Comparison of ENCODE assay signal across 9 cellular contexts in genomic region chr2:36459725-36460137, GRCh38.
DNase-seq lines count a peak whose midpoint lies in the region; ATAC-seq, FAIRE-seq and TF ChIP-seq lines count a peak whose summit lies in the region.
"Had no signal": no experiment of that assay in that cellular context is flagged by ENCODE, and none has a peak within 500 bp of the region (broad histone marks: within the 10 kb centered on the region; RNA-seq: fewer than 3 reads in every experiment).

No MANE protein-coding gene starts in this region.

- H3K4me2 ChIP-seq in keratinocyte (ENCODE audit: control insufficient read depth, extremely low read depth, insufficient read depth, low read depth, low read length) = no peak overlapping the region

- peaks cover 4% of the 10 kb centered on the region for H3K36me3 Mint-ChIP-seq in activated CD8-positive, alpha-beta T cell treated with anti-CD3 and anti-CD28 coated beads for 36 hours (ENCODE audit: low read depth)

- no peak overlapping the region for H3K27ac Mint-ChIP-seq in activated CD8-positive, alpha-beta T cell treated with anti-CD3 and anti-CD28 coated beads for 36 hours

- H3K9me3 Mint-ChIP-seq in activated CD8-positive, alpha-beta T cell treated with anti-CD3 and anti-CD28 coated beads for 36 hours = no peaks in the 10 kb centered on the region

- no peaks in the 10 kb centered on the region for H3K4me1 Mint-ChIP-seq in activated CD8-positive, alpha-beta T cell treated with anti-CD3 and anti-CD28 coated beads for 36 hours (ENCODE audit: low read depth)

- H3K27me3 ChIP-seq in adipocyte (replicated peaks; ENCODE audit: control insufficient read depth, insufficient read depth, low read length) (no peaks in the 10 kb centered on the region), keratinocyte (ENCODE audit: control insufficient read depth, extremely low read depth, insufficient read depth, low read length) (no peaks in the 10 kb centered on the region)

- DNase-seq in Ammon's horn (ENCODE audit: low spot score) (peak; percentile 29), LoVo (ENCODE audit: low spot score) (peak; percentile 57), adipocyte (ENCODE audit: low read depth) (peak; percentile 36), keratinocyte (ENCODE audit: low read depth, low spot score) (no peak)
- DNase-seq in activated CD8-positive, alpha-beta T cell treated with anti-CD3 and anti-CD28 coated beads for 36 hours = no peak

- H2AFZ ChIP-seq in keratinocyte (ENCODE audit: control insufficient read depth, low read length) = no peak overlapping the region

- H3K4me3 ChIP-seq in adipocyte (ENCODE audit: low read length) (no peak overlapping the region), keratinocyte (ENCODE audit: control insufficient read depth in 2 of 3, extremely low read depth in 1 of 3, insufficient read depth in 2 of 3, low read depth in 1 of 3, low read length in 3 of 3) (no peak overlapping the region)

- dilution Hi-C loops in keratinocyte (cut with MboI; ENCODE audit: extremely low pct_ligation_motif_present, low sequenced_read_pairs) = no loop called here

- peak; percentile 26 for FAIRE-seq in keratinocyte (lab: Jason Lieb, UNC)
- FAIRE-seq: GM18507 had no signal

- peaks cover 57% of the 10 kb centered on the region for H3K79me2 ChIP-seq in keratinocyte (ENCODE audit: control insufficient read depth, insufficient read depth, low read length)

- CTCF ChIA-PET in activated CD8-positive, alpha-beta T cell treated with anti-CD3 and anti-CD28 coated beads for 36 hours (lab: Charles Lee) = interaction anchor here (0.9 kb wide), 1 partner anchor 10 kb away, joined by 3 read pairs; no protein-coding TSS in a partner anchor

- H3K9me1 ChIP-seq in keratinocyte (ENCODE audit: control insufficient read depth, extremely low read depth, insufficient read depth, low read length) = no peaks in the 10 kb centered on the region

- H3K9ac ChIP-seq in adipocyte (ENCODE audit: low read length) (no peak overlapping the region), keratinocyte (ENCODE audit: control insufficient read depth, extremely low read depth, insufficient read depth, low read length) (no peak overlapping the region)

- peak overlapping the region; percentile 74 for H3K27ac ChIP-seq in keratinocyte (ENCODE audit: control insufficient read depth, insufficient read depth, low read length)

- no peak overlapping the region for H3K4me3 Mint-ChIP-seq in activated CD8-positive, alpha-beta T cell treated with anti-CD3 and anti-CD28 coated beads for 36 hours

- H3K4me1 ChIP-seq in adipocyte (ENCODE audit: control insufficient read depth, insufficient read depth, low read length) (peaks cover 47% of the 10 kb centered on the region), keratinocyte (ENCODE audit: control insufficient read depth, extremely low read depth, insufficient read depth, low read length) (peaks cover 34% of the 10 kb centered on the region)

- no peaks in the 10 kb centered on the region for H3K27me3 Mint-ChIP-seq in activated CD8-positive, alpha-beta T cell treated with anti-CD3 and anti-CD28 coated beads for 36 hours

- H3K9me3 ChIP-seq in adipocyte (ENCODE audit: control insufficient read depth, low read length) (no peaks in the 10 kb centered on the region), keratinocyte (ENCODE audit: control insufficient read depth, low read depth, low read length) (no peaks in the 10 kb centered on the region)

- intact Hi-C loops in activated CD8-positive, alpha-beta T cell treated with anti-CD3 and anti-CD28 coated beads for 36 hours (cut with micrococcal nuclease) = no loop called here

- peak; percentile 30 to 65 (median 44) for TF ChIP-seq CTCF in keratinocyte (optimal IDR thresholded peaks at IDR 0.05 in 1 of 3, IDR thresholded peaks at IDR 0.05 in 1 of 3, conservative IDR thresholded peaks at IDR 0.05 in 1 of 3; ENCODE audit: extremely low read depth in 1 of 3, insufficient read depth in 2 of 3, low read length in 3 of 3)
- no peak for TF ChIP-seq CTCF in activated CD8-positive, alpha-beta T cell treated with anti-CD3 and anti-CD28 coated beads for 36 hours (IDR thresholded peaks at IDR 0.05)

- no peaks in the 10 kb centered on the region for H4K20me1 ChIP-seq in keratinocyte (ENCODE audit: control insufficient read depth, extremely low read depth, insufficient read depth, low read length)

- POLR2A ChIA-PET in activated CD8-positive, alpha-beta T cell treated with anti-CD3 and anti-CD28 coated beads for 36 hours (lab: Charles Lee) = no interaction called here

- H3K36me3 ChIP-seq in adipocyte (ENCODE audit: control insufficient read depth, insufficient read depth, low read length, severe bottlenecking) = peaks cover 41% of the 10 kb centered on the region
- H3K36me3 ChIP-seq in keratinocyte (ENCODE audit: control insufficient read depth in 2 of 2, extremely low read depth in 1 of 2, insufficient read depth in 2 of 2, low read length in 2 of 2) = peaks cover 25 to 33% of the 10 kb centered on the region in 2 experiments

- ATAC-seq in HG03571 (IDR thresholded peaks at IDR 0.05; ENCODE audit: unreplicated experiment) (no peak), HG03457 (IDR thresholded peaks at IDR 0.05; ENCODE audit: unreplicated experiment) (no peak), HG03432 (IDR thresholded peaks at IDR 0.05; ENCODE audit: unreplicated experiment) (no peak)
- ATAC-seq in activated CD8-positive, alpha-beta T cell treated with anti-CD3 and anti-CD28 coated beads for 36 hours = no peak

Comparison
In these comparisons a context has a peak if more than half of its experiments do, and no peak if none do; other contexts are left out.
1. DNase-seq: peak in Ammon's horn (single experiment), LoVo (single experiment) and adipocyte (single experiment); none in keratinocyte (single experiment) and activated CD8-positive, alpha-beta T cell treated with anti-CD3 and anti-CD28 coated beads for 36 hours (single experiment).